In genomic region chr4:113474017-113474416, GRCh38 we compare ENCODE assay signal across 15 cellular contexts.
DNase-seq lines count a peak whose midpoint lies in the region; ATAC-seq and TF ChIP-seq lines count a peak whose summit lies in the region.
"Had no signal": no experiment of that assay in that cellular context is flagged by ENCODE, and none has a peak within 500 bp of the region (broad histone marks: within the 10 kb centered on the region; RNA-seq: fewer than 3 reads in every experiment).

No MANE protein-coding gene starts in this region.

- no peaks in the 10 kb centered on the region for H3K27me3 Mint-ChIP-seq in MCF 10A (ENCODE audit: insufficient read depth, unreplicated experiment)
- H3K27me3 Mint-ChIP-seq: activated B cell treated with CpG ODN at 0.5 μM for 24 hours had no signal

- no peak for ATAC-seq in HG02798 (IDR thresholded peaks at IDR 0.05; ENCODE audit: poor library complexity, unreplicated experiment)
- ATAC-seq: Panc1 had no signal

- H3K4me1 ChIP-seq in breast epithelium (no peaks in the 10 kb centered on the region), fibroblast of lung (ENCODE audit: control insufficient read depth, extremely low read depth, insufficient read depth, low read length) (peaks cover 12% of the 10 kb centered on the region)
- H3K4me1 ChIP-seq: spleen had no signal

- H3K4me2 ChIP-seq in fibroblast of lung (ENCODE audit: extremely low read depth, insufficient read depth, low read length) = no peak overlapping the region

- peaks cover 6 to 7% of the 10 kb centered on the region in 2 donors for H3K9me3 ChIP-seq in breast epithelium
- peaks cover 2% of the 10 kb centered on the region for H3K9me3 ChIP-seq in fibroblast of lung (ENCODE audit: control insufficient read depth, insufficient read depth, low read depth, low read length)

- no peak overlapping the region for H3K4me3 Mint-ChIP-seq in MCF 10A (ENCODE audit: unreplicated experiment)
- H3K4me3 Mint-ChIP-seq: activated B cell treated with CpG ODN at 0.5 μM for 24 hours had no signal

- H3K4me1 Mint-ChIP-seq in MCF 10A (ENCODE audit: insufficient read depth, unreplicated experiment) = peaks cover 24% of the 10 kb centered on the region

- POLR2A ChIA-PET in MCF 10A (lab: Yijun Ruan, JAX) = interaction anchor here (1.0 to 1.6 kb wide), 2 partner anchors 24 to 27 kb away, joined by 3 to 5 read pairs; no protein-coding TSS in a partner anchor

- H3K9ac ChIP-seq in fibroblast of lung (ENCODE audit: insufficient read depth, low read length) = no peak overlapping the region

- no peaks in the 10 kb centered on the region for H3K79me2 ChIP-seq in fibroblast of lung (ENCODE audit: control insufficient read depth, insufficient read depth, low read length)

- H3K27me3 ChIP-seq in breast epithelium (no peaks in the 10 kb centered on the region), fibroblast of lung (ENCODE audit: control insufficient read depth, insufficient read depth, low read length) (no peaks in the 10 kb centered on the region)
- H3K27me3 ChIP-seq: spleen had no signal

- no peak overlapping the region for H2AFZ ChIP-seq in fibroblast of lung (ENCODE audit: low read length)

- CTCF ChIA-PET in MCF 10A (lab: Yijun Ruan, JAX) = no interaction called here

- no peak overlapping the region for H3K27ac ChIP-seq in breast epithelium
- peak overlapping the region; percentile 58 for H3K27ac ChIP-seq in fibroblast of lung (ENCODE audit: insufficient read depth, low read length)
- H3K27ac ChIP-seq: C4-2B, spleen had no signal

- DNase-seq in MCF 10A (ENCODE audit: unreplicated experiment) (peak; percentile 59), breast epithelium (ENCODE audit: low spot score in 2 of 2) (no peak), SW 1271 (lab: John Stamatoyannopoulos, UW) (peak; percentile 31 to 47), fibroblast of lung (ENCODE audit: low read depth in 2 of 2) (peak; percentile 77 to 97), inferior parietal cortex (ENCODE audit: extremely low spot score) (no peak)
- peak; percentile 46 for DNase-seq in stimulated activated CD4-positive, alpha-beta T cell treated with anti-CD3 and anti-CD28 coated beads, Interleukin-4, amount 100 ng/mL, for 24 hours
- no peak for DNase-seq in activated CD4-positive, CD25-positive, alpha-beta regulatory T cell (lab: John Stamatoyannopoulos, UW)
- DNase-seq: activated B cell treated with CpG ODN at 0.5 μM for 24 hours, aorta, midbrain, NCI-H187, spleen had no signal

- H3K36me3 ChIP-seq in breast epithelium (no peaks in the 10 kb centered on the region), fibroblast of lung (ENCODE audit: control insufficient read depth, insufficient read depth, low read length) (no peaks in the 10 kb centered on the region)

- no peak for TF ChIP-seq POLR2A in breast epithelium (IDR thresholded peaks at IDR 0.05)

- H4K20me1 ChIP-seq in fibroblast of lung (ENCODE audit: control insufficient read depth, extremely low read depth, insufficient read depth, low read length) = no peaks in the 10 kb centered on the region

- H3K36me3 Mint-ChIP-seq in MCF 10A (ENCODE audit: insufficient read depth, unreplicated experiment) = no peaks in the 10 kb centered on the region

- H3K4me3 ChIP-seq in breast epithelium (no peak overlapping the region), fibroblast of lung (replicated peaks in 1 of 4; ENCODE audit: control extremely low read depth in 1 of 4, insufficient read depth in 1 of 4, low read depth in 3 of 4, low read length in 4 of 4) (no peak overlapping the region)
- H3K4me3 ChIP-seq: spleen had no signal

- no TSS peak for BruUV-seq in MCF 10A (replicated peaks; lab: Mats Ljungman, UMichigan)

- H3K9me3 Mint-ChIP-seq in MCF 10A (ENCODE audit: unreplicated experiment) = peaks cover 9% of the 10 kb centered on the region

- peak overlapping the region; percentile 93 for H3K27ac Mint-ChIP-seq in MCF 10A (ENCODE audit: low read depth, unreplicated experiment)
- H3K27ac Mint-ChIP-seq: activated B cell treated with CpG ODN at 0.5 μM for 24 hours had no signal

- intact Hi-C loops in MCF 10A (cut with micrococcal nuclease) = loop anchor here (2.0 kb wide), 1 partner anchor 29 kb away; no protein-coding TSS in a partner anchor
- intact Hi-C loops in breast epithelium (cut with DNase I; ENCODE audit: low total_unique reads) = no loop called here

- TF ChIP-seq CTCF in MCF 10A (IDR thresholded peaks at IDR 0.05; ENCODE audit: unreplicated experiment) = no peak
- no peak for TF ChIP-seq CTCF in breast epithelium (IDR thresholded peaks at IDR 0.05)
- TF ChIP-seq CTCF in fibroblast of lung (conservative IDR thresholded peaks at IDR 0.05 in 1 of 2, IDR thresholded peaks at IDR 0.05 in 1 of 2; ENCODE audit: low read depth in 1 of 2, low read length in 2 of 2) = no peak

Comparison
In these comparisons a context has a peak if more than half of its experiments do, and no peak if none do; other contexts are left out.
1. DNase-seq: peak in MCF 10A (single experiment), SW 1271 (2 of 2), fibroblast of lung (2 of 2) and stimulated activated CD4-positive, alpha-beta T cell treated with anti-CD3 and anti-CD28 coated beads, Interleukin-4, amount 100 ng/mL, for 24 hours (single experiment); none in breast epithelium (0 of 2), inferior parietal cortex (single experiment) and activated CD4-positive, CD25-positive, alpha-beta regulatory T cell (0 of 4).